Comparison of ENCODE assay signal across 1 cellular context in the genomic region with DNA sequence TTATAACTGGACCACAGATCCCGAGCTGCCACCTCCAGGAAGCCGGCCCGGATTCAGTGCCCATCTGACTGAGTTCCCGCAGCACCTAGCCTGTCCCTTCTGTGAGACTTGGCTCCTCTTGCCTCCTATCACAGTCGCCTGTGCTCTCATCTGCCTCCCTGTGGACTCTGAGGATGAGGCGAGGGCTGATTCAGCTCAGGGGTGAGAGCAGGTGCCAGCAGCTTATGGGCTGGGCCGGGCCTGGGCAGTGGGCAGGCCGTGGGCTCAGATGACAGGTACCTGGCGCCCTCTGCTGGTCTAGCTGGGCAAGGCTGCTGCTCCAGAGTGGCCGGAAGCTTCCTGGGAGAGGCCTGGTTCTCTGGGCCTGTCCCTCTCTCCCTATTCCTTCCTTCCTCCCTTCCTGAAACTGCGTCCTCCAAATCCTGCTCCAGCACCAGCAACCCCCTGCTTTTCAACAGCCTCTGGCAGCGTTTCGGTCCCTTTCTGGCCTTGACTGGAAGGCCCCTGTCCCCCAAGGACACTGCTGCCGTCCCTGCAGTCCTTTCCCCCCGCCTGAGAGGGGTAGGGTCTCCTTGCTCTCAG.
TF ChIP-seq lines count a peak whose summit lies in the region.

No MANE protein-coding gene starts in this region.

TF ChIP-seq in HepG2, 621 proteins besides CTCF, POLR2A, EP300 and RAD21 (continued from another document):
- TF ChIP-seq SAP130 (CRISPR knock-in tag; IDR thresholded peaks at IDR 0.05; ENCODE audit: low read depth), result peak; percentile 30; the same call in 1 of the 2 replicates
- no peak for TF ChIP-seq NFYC (CRISPR knock-in tag; IDR thresholded peaks at IDR 0.05)
- TF ChIP-seq ZBTB14 (CRISPR knock-in tag; IDR thresholded peaks at IDR 0.05), result no peak
- TF ChIP-seq ZFP36 (IDR thresholded peaks at IDR 0.05; ENCODE audit: borderline replicate concordance, low read depth, low read length, partially characterized antibody), result peak; percentile 92
- peak; percentile 67; the same call in 1 of the 2 replicates for TF ChIP-seq CBX5 (CRISPR knock-in tag; IDR thresholded peaks at IDR 0.05; ENCODE audit: borderline replicate concordance)
- no peak for TF ChIP-seq ATF7-NPFF (CRISPR knock-in tag; IDR thresholded peaks at IDR 0.05; ENCODE audit: low read depth)
- TF ChIP-seq ZBTB37 (CRISPR knock-in tag; IDR thresholded peaks at IDR 0.05), result no peak
- TF ChIP-seq ZMYM3 (CRISPR knock-in tag; IDR thresholded peaks at IDR 0.05), result peak; percentile 96
- peak; percentile 63; the same call in 1 of the 2 replicates for TF ChIP-seq GABPB1 (CRISPR knock-in tag; IDR thresholded peaks at IDR 0.05)
- no peak for TF ChIP-seq ZNF24 (IDR thresholded peaks at IDR 0.05)
- TF ChIP-seq EZH2 (conservative IDR thresholded peaks at IDR 0.05; ENCODE audit: low read depth, low read length), result no peak
- TF ChIP-seq HNF4A (CRISPR knock-in tag; IDR thresholded peaks at IDR 0.05), result 0 out of 2 replicates have a peak, but pooled peaks have one; percentile 12
- TF ChIP-seq MIER2 (CRISPR knock-in tag; IDR thresholded peaks at IDR 0.05), result peak; percentile 52; the same call in 1 of the 2 replicates
- TF ChIP-seq HIC2 (CRISPR knock-in tag; IDR thresholded peaks at IDR 0.05; ENCODE audit: low read depth), result 0 out of 2 replicates have a peak, but pooled peaks have one; percentile 62
- TF ChIP-seq DZIP1 (CRISPR knock-in tag; IDR thresholded peaks at IDR 0.05), result 0 out of 2 replicates have a peak, but pooled peaks have one; percentile 64
- 0 out of 2 replicates have a peak, but pooled peaks have one; percentile 40 for TF ChIP-seq ZNF768 (CRISPR knock-in tag; IDR thresholded peaks at IDR 0.05)
- TF ChIP-seq SMAD1 (CRISPR knock-in tag; IDR thresholded peaks at IDR 0.05; ENCODE audit: borderline replicate concordance, low read depth), result peak; percentile 66; the same call in 1 of the 2 replicates
- TF ChIP-seq EHMT2 (IDR thresholded peaks at IDR 0.05; ENCODE audit: borderline replicate concordance, low read depth, low read length), result no peak
- peak; percentile 73 for TF ChIP-seq ZNF781 (CRISPR knock-in tag; IDR thresholded peaks at IDR 0.05; ENCODE audit: borderline replicate concordance, not compliant biosample characterization)
- TF ChIP-seq, protein P1, sequence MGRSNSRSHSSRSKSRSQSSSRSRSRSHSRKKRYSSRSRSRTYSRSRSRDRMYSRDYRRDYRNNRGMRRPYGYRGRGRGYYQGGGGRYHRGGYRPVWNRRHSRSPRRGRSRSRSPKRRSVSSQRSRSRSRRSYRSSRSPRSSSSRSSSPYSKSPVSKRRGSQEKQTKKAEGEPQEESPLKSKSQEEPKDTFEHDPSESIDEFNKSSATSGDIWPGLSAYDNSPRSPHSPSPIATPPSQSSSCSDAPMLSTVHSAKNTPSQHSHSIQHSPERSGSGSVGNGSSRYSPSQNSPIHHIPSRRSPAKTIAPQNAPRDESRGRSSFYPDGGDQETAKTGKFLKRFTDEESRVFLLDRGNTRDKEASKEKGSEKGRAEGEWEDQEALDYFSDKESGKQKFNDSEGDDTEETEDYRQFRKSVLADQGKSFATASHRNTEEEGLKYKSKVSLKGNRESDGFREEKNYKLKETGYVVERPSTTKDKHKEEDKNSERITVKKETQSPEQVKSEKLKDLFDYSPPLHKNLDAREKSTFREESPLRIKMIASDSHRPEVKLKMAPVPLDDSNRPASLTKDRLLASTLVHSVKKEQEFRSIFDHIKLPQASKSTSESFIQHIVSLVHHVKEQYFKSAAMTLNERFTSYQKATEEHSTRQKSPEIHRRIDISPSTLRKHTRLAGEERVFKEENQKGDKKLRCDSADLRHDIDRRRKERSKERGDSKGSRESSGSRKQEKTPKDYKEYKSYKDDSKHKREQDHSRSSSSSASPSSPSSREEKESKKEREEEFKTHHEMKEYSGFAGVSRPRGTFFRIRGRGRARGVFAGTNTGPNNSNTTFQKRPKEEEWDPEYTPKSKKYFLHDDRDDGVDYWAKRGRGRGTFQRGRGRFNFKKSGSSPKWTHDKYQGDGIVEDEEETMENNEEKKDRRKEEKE (IDR thresholded peaks at IDR 0.05), result no peak
- TF ChIP-seq ZFX (CRISPR knock-in tag; IDR thresholded peaks at IDR 0.05; ENCODE audit: low read depth), result peak; percentile 87
- 0 out of 2 replicates have a peak, but pooled peaks have one; percentile 64 for TF ChIP-seq ZNF136 (CRISPR knock-in tag; IDR thresholded peaks at IDR 0.05; ENCODE audit: low read depth)
- TF ChIP-seq, protein P2, sequence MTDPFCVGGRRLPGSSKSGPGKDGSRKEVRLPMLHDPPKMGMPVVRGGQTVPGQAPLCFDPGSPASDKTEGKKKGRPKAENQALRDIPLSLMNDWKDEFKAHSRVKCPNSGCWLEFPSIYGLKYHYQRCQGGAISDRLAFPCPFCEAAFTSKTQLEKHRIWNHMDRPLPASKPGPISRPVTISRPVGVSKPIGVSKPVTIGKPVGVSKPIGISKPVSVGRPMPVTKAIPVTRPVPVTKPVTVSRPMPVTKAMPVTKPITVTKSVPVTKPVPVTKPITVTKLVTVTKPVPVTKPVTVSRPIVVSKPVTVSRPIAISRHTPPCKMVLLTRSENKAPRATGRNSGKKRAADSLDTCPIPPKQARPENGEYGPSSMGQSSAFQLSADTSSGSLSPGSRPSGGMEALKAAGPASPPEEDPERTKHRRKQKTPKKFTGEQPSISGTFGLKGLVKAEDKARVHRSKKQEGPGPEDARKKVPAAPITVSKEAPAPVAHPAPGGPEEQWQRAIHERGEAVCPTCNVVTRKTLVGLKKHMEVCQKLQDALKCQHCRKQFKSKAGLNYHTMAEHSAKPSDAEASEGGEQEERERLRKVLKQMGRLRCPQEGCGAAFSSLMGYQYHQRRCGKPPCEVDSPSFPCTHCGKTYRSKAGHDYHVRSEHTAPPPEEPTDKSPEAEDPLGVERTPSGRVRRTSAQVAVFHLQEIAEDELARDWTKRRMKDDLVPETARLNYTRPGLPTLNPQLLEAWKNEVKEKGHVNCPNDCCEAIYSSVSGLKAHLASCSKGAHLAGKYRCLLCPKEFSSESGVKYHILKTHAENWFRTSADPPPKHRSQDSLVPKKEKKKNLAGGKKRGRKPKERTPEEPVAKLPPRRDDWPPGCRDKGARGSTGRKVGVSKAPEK (CRISPR knock-in tag; IDR thresholded peaks at IDR 0.05; ENCODE audit: borderline replicate concordance), result 0 out of 2 replicates have a peak, but pooled peaks have one; percentile 36
- no peak for TF ChIP-seq MAFK (conservative IDR thresholded peaks at IDR 0.05 in 1 of 2, IDR thresholded peaks at IDR 0.05 in 1 of 2; ENCODE audit: low read length in 2 of 2)
- TF ChIP-seq HNRNPL (IDR thresholded peaks at IDR 0.05; ENCODE audit: low read depth, low read length), result peak; percentile 93
- no peak for TF ChIP-seq THAP11 (CRISPR knock-in tag; IDR thresholded peaks at IDR 0.05)
- no peak for TF ChIP-seq NFYB (CRISPR knock-in tag; IDR thresholded peaks at IDR 0.05)
- no peak for TF ChIP-seq ZNF746 (CRISPR knock-in tag; IDR thresholded peaks at IDR 0.05)
- peak; percentile 61; the same call in 1 of the 2 replicates for TF ChIP-seq SPEN (CRISPR knock-in tag; IDR thresholded peaks at IDR 0.05; ENCODE audit: low read depth)
- peak; percentile 53; the same call in 1 of the 2 replicates for TF ChIP-seq SMC3 (IDR thresholded peaks at IDR 0.05; ENCODE audit: low read length)
- TF ChIP-seq SP1 (IDR thresholded peaks at IDR 0.05), result no peak
- peak; percentile 63 for TF ChIP-seq SP1 (CRISPR knock-in tag; IDR thresholded peaks at IDR 0.05)
- no peak for TF ChIP-seq ZC3H13 (CRISPR knock-in tag; IDR thresholded peaks at IDR 0.05)
- peak; percentile 55; the same call in 1 of the 2 replicates for TF ChIP-seq ZNF121 (CRISPR knock-in tag; IDR thresholded peaks at IDR 0.05)
- TF ChIP-seq, protein P3, sequence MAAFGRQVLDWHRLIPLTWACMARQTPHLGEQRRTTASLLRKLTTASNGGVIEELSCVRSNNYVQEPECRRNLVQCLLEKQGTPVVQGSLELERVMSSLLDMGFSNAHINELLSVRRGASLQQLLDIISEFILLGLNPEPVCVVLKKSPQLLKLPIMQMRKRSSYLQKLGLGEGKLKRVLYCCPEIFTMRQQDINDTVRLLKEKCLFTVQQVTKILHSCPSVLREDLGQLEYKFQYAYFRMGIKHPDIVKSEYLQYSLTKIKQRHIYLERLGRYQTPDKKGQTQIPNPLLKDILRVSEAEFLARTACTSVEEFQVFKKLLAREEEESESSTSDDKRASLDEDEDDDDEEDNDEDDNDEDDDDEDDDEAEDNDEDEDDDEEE (CRISPR knock-in tag; IDR thresholded peaks at IDR 0.05), result no peak
